In the genomic region with DNA sequence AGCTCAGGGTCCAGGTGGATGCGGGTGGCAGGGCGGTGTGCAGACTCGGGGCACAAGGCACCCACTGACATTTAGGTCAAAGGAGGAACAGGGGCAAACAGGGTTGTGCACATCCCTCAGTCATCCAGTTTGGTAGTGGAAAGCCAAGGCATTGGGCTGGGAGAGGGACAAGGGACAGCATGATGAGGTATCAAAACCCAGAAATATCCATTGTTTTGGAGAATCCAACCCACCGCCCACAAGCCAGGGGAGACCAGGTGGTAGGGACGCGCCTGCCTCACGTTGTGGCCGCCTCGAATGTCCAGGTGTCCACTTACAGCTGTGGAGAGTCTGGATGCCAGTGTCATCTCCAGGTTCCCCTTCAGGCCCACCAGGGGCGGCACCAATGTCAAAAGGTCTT, we compare ENCODE assay signal across 25 cellular contexts.
"Had no signal": no experiment of that assay in that cellular context is flagged by ENCODE, and none has a peak within 500 bp of the region (broad histone marks: within the 10 kb centered on the region; RNA-seq: fewer than 3 reads in every experiment).

No MANE protein-coding gene starts in this region.

- H3K27ac ChIP-seq: foreskin keratinocyte, hepatocyte, pancreas, prostate gland, spleen, stomach, thoracic aorta, vagina had no signal

- H3K27ac Mint-ChIP-seq: endodermal cell, nephron had no signal

- H3K4me3 Mint-ChIP-seq: endodermal cell, naive B cell, nephron had no signal

- ATAC-seq: foreskin keratinocyte, left colon, left ventricle myocardium superior, pancreas, sciatic nerve had no signal

- H3K36me3 ChIP-seq: pancreas, prostate gland had no signal

- DNase-seq: effector CD4-positive, alpha-beta T cell; endodermal cell; erythroblast; foreskin keratinocyte; kidney; left colon; left ventricle myocardium superior; mesenchymal stem cell; naive B cell; occipital lobe; pancreas; spleen; stimulated activated CD4-positive, alpha-beta T cell treated with anti-CD3 and anti-CD28 coated beads, Interleukin-15, amount 100 ng/mL, for 24 hours; stimulated activated CD4-positive, alpha-beta T cell treated with anti-CD3 and anti-CD28 coated beads, Interleukin-1b, Interleukin-23, amount 100 ng/mL, for 48 hours; stimulated activated CD4-positive, alpha-beta T cell treated with anti-CD3 and anti-CD28 coated beads, Interleukin-4, amount 100 ng/mL, for 24 hours; stimulated activated naive CD4-positive, alpha-beta T cell; stomach; substantia nigra; trophoblast cell had no signal

- H3K4me1 Mint-ChIP-seq: nephron had no signal

- H3K9me3 ChIP-seq: pancreas, prostate gland, stomach, thoracic aorta, vagina had no signal
